In the genomic region with DNA sequence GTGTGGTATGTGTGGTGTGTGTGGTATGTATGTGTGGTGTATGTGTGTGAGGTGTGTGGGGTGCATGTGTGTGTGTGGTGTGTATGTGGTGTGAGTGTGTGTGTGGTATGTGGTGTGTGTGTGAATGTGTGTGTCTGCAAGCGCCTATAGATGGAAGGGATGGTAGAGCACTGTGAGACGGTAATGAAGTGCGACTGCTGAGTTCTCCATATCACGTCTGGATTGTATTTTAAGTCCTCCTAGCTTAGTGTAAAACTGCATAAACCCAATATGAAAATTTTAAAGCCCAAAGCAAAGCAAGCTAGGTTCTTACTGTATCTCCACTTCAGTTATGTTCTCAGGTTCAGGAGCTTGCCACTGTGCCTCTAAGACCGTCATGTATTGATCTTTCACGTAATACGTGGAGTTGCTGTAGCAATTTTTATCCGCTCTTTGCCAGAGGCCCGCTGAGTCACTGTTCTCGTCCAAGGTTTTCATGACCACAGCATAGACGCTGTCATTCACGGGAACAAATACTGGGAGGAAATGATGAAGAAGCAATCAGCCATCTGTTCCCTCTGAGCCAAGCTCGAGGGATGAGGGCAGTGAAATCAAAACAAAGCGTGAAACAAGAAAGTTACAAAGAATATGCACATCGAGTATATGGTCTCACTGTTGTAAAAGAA, we compare ENCODE assay signal across 1 cellular context.
TF ChIP-seq lines count a peak whose summit lies in the region.

No MANE protein-coding gene starts in this region.

TF ChIP-seq in GM12878, 131 proteins besides CTCF, POLR2A, EP300 and RAD21 (continued from another document):
- no peak for TF ChIP-seq ZNF687 (IDR thresholded peaks at IDR 0.05)
